ENCODE assay signal across 20 cellular contexts in genomic region chr5:133480366-133480765, GRCh38.
"Had no signal": no experiment of that assay in that cellular context is flagged by ENCODE, and none has a peak within 500 bp of the region (broad histone marks: within the 10 kb centered on the region; RNA-seq: fewer than 3 reads in every experiment).

No MANE protein-coding gene starts in this region.

- ATAC-seq: activated naive CD4-positive, alpha-beta T cell treated with anti-CD3 and anti-CD28 coated beads, Interleukin-2, amount 50 U/mL, for 72 hours; activated naive CD8-positive, alpha-beta T cell treated with anti-CD3 and anti-CD28 coated beads, Interleukin-2, amount 50 U/mL, for 24 hours; PC-3; T-helper 17 cell had no signal

- DNase-seq: activated CD4-positive, alpha-beta memory T cell treated with anti-CD3 and anti-CD28 coated beads for 36 hours; activated CD4-positive, alpha-beta T cell treated with anti-CD3 and anti-CD28 coated beads, Interleukin-2, amount 10 ng/mL, durations not matched to agents 7 days and 5 days; activated CD4-positive, CD25-positive, alpha-beta regulatory T cell; activated effector memory CD4-positive, alpha-beta T cell treated with Interleukin-2 at 50 U/mL for 16 hours; activated naive CD4-positive, alpha-beta T cell treated with Interleukin-2 at 50 U/mL for 16 hours; activated naive CD8-positive, alpha-beta T cell treated with anti-CD3 and anti-CD28 coated beads, Interleukin-2, amount 50 U/mL, for 24 hours; activated T-cell treated with anti-CD3 and anti-CD28 coated beads, Interleukin-2, amount 50 U/mL, for 24 hours; amygdala; KG1; NCI-H1048; NCI-H146; NCI-H187 treated with DMSO at 0.1 percent for 48 hours; NCI-H2081 treated with DMSO at 0.1 percent for 48 hours; NCI-H446; NCI-H524; PC-3; SHP77 treated with DMSO at 0.1 percent for 48 hours; T-helper 17 cell; T-helper 9 cell had no signal
